1 cellular context compared by ENCODE assay signal in the genomic region with DNA sequence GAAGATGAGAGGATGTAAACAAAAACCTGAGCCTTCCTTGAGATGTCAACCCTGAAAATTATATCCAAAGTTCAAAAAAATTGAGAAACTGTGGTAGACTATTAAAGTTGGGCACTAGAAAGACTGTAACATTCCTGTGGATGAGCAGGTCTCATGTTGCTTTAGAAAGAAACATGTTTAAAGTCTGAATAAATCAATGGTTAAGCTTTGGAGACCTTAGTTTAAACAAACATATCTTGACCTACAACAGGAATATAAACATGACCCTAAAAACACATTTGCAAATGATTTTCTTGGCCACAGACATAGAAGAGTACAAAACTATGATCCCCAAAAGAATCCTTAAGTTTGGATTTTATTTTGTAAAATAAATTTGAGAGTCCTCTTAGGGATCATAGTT.
TF ChIP-seq lines count a peak whose summit lies in the region.

No MANE protein-coding gene starts in this region.

TF ChIP-seq in HepG2, 621 proteins besides CTCF, POLR2A, EP300 and RAD21 (continued from another document):
- TF ChIP-seq, protein P1, sequence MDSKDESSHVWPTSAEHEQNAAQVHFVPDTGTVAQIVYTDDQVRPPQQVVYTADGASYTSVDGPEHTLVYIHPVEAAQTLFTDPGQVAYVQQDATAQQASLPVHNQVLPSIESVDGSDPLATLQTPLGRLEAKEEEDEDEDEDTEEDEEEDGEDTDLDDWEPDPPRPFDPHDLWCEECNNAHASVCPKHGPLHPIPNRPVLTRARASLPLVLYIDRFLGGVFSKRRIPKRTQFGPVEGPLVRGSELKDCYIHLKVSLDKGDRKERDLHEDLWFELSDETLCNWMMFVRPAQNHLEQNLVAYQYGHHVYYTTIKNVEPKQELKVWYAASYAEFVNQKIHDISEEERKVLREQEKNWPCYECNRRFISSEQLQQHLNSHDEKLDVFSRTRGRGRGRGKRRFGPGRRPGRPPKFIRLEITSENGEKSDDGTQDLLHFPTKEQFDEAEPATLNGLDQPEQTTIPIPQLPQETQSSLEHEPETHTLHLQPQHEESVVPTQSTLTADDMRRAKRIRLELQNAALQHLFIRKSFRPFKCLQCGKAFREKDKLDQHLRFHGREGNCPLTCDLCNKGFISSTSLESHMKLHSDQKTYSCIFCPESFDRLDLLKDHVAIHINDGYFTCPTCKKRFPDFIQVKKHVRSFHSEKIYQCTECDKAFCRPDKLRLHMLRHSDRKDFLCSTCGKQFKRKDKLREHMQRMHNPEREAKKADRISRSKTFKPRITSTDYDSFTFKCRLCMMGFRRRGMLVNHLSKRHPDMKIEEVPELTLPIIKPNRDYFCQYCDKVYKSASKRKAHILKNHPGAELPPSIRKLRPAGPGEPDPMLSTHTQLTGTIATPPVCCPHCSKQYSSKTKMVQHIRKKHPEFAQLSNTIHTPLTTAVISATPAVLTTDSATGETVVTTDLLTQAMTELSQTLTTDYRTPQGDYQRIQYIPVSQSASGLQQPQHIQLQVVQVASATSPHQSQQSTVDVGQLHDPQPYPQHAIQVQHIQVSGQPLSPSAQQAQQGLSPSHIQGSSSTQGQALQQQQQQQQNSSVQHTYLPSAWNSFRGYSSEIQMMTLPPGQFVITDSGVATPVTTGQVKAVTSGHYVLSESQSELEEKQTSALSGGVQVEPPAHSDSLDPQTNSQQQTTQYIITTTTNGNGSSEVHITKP (CRISPR knock-in tag; IDR thresholded peaks at IDR 0.05; ENCODE audit: low read depth) = no peak
